ENCODE assay signal across 12 cellular contexts in the genomic region with DNA sequence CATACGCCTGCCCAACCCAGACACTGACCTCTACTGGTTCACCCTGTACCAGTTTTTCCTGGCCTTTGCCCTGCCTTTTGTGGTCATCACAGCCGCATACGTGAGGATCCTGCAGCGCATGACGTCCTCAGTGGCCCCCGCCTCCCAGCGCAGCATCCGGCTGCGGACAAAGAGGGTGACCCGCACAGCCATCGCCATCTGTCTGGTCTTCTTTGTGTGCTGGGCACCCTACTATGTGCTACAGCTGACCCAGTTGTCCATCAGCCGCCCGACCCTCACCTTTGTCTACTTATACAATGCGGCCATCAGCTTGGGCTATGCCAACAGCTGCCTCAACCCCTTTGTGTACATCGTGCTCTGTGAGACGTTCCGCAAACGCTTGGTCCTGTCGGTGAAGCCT. TPM values are rescaled to one million over a fixed set of nuclear protein-coding genes. Genes with fewer than 3 reads are reported as not detected.
"Had no signal": no experiment of that assay in that cellular context is flagged by ENCODE, and none has a peak within 500 bp of the region (broad histone marks: within the 10 kb centered on the region; RNA-seq: fewer than 3 reads in every experiment).

No MANE protein-coding gene starts in this region.

- H3K36me3 Mint-ChIP-seq: immature natural killer cell; mesothelial cell of epicardium; stimulated activated memory B cell treated with anti-CD40 and anti-IgM and Interleukin-4, amounts not matched to agents 10 μg/mL and 1 μg/mL and 100 μg/mL, for 72 hours had no signal

- H3K9me3 ChIP-seq: thyroid gland had no signal

- DNase-seq: activated CD8-positive, alpha-beta T cell treated with anti-CD3 and anti-CD28 coated beads for 36 hours; activated T-cell treated with anti-CD3 and anti-CD28 coated beads, Interleukin-2, amount 50 U/mL, for 48 hours; head of caudate nucleus; immature natural killer cell; thyroid gland had no signal

- ATAC-seq: activated CD4-positive, CD25-positive, alpha-beta regulatory T cell treated with anti-CD3 and anti-CD28 coated beads, Interleukin-2, amount 50 U/mL, for 24 hours; activated CD8-positive, alpha-beta T cell treated with anti-CD3 and anti-CD28 coated beads for 36 hours; stimulated activated memory B cell treated with anti-CD40 and anti-IgM and Interleukin-4, amounts not matched to agents 10 μg/mL and 1 μg/mL and 100 μg/mL, for 72 hours had no signal

- H3K4me3 Mint-ChIP-seq: activated CD8-positive, alpha-beta T cell treated with anti-CD3 and anti-CD28 coated beads for 36 hours; immature natural killer cell; mesothelial cell of epicardium; stimulated activated memory B cell treated with anti-CD40 and anti-IgM and Interleukin-4, amounts not matched to agents 10 μg/mL and 1 μg/mL and 100 μg/mL, for 72 hours; T-helper 2 cell treated with Interferon-gamma antibody and Interleukin-4, amounts not matched to agents 5 μg/mL and 100 μg/mL, for 36 hours had no signal

- H3K27ac Mint-ChIP-seq: mesothelial cell of epicardium; stimulated activated memory B cell treated with anti-CD40 and anti-IgM and Interleukin-4, amounts not matched to agents 10 μg/mL and 1 μg/mL and 100 μg/mL, for 72 hours had no signal

- FAIRE-seq: frontal cortex had no signal

- H3K4me3 ChIP-seq: cardiac muscle cell, thyroid gland had no signal

- H3K27me3 ChIP-seq: thyroid gland had no signal

- H3K9me3 Mint-ChIP-seq: activated CD8-positive, alpha-beta T cell treated with anti-CD3 and anti-CD28 coated beads for 36 hours; immature natural killer cell; mesothelial cell of epicardium; stimulated activated memory B cell treated with anti-CD40 and anti-IgM and Interleukin-4, amounts not matched to agents 10 μg/mL and 1 μg/mL and 100 μg/mL, for 72 hours; T-helper 2 cell treated with Interferon-gamma antibody and Interleukin-4, amounts not matched to agents 5 μg/mL and 100 μg/mL, for 36 hours had no signal

- H3K79me2 ChIP-seq: parathyroid adenoma had no signal

- H3K9ac ChIP-seq: parathyroid adenoma had no signal

- H3K27ac ChIP-seq: cardiac muscle cell, parathyroid adenoma, thyroid gland had no signal

- H3K36me3 ChIP-seq: cardiac muscle cell, thyroid gland had no signal

RNA-seq across cellular contexts. Expression of gene MCHR1, which starts 2.2 kb away (rescaled TPM):
- total RNA-seq: activated CD8-positive, alpha-beta T cell treated with anti-CD3 and anti-CD28 coated beads for 36 hours; thyroid gland had no signal
- polyA plus RNA-seq: immature natural killer cell had no signal
